Comparison of ENCODE assay signal across 15 cellular contexts in the genomic region with DNA sequence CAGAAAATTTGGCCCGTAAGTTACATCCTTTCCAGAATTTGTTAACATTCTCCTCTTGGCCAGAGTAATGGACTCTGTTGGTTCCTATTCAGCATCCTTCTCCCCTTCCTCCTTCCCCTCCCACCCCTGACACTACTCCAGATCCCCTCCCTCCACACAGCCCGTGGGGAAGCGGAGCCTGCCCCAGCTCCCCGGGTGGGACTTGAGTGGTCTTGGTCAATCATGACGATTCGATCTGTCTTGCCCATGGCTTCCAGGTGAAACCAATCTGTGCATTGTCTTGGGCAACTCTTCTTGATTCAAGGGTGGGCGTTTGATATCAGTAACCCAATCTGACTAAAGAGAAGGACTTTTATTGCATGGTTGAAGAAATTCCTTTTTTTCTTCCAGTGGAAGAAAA.
DNase-seq lines count a peak whose midpoint lies in the region; ATAC-seq and TF ChIP-seq lines count a peak whose summit lies in the region.
"Had no signal": no experiment of that assay in that cellular context is flagged by ENCODE, and none has a peak within 500 bp of the region (broad histone marks: within the 10 kb centered on the region; RNA-seq: fewer than 3 reads in every experiment).

No MANE protein-coding gene starts in this region.

- H3K27ac Mint-ChIP-seq in Calu3 (ENCODE audit: unreplicated experiment): peak overlapping the region; percentile 97
- H3K27ac Mint-ChIP-seq: CD4-positive, alpha-beta T cell; H9 had no signal

- no peaks in the 10 kb centered on the region for H3K4me1 ChIP-seq in colonic mucosa
- H3K4me1 ChIP-seq: Caco-2 had no signal

- H3K36me3 ChIP-seq in colonic mucosa: no peaks in the 10 kb centered on the region

- H3K4me1 Mint-ChIP-seq in Calu3 (ENCODE audit: low read depth, unreplicated experiment): peaks cover 47% of the 10 kb centered on the region

- peak overlapping the region; percentile 41 for H3K27ac ChIP-seq in colonic mucosa

- H3K36me3 Mint-ChIP-seq in Calu3 (ENCODE audit: insufficient read depth, unreplicated experiment): peaks cover 21% of the 10 kb centered on the region

- no TSS peak for BruUV-seq in Calu3 (replicated peaks; lab: Mats Ljungman, UMichigan)

- CTCF ChIA-PET in Calu3 (lab: Charles Lee): interaction anchor here (0.7 to 3.7 kb wide), 12 partner anchors 9 to 462 kb away, joined by 3 to 34 read pairs (median 8); a partner anchor contains a TSS

- H3K4me3 ChIP-seq in colonic mucosa: no peak overlapping the region

- H3K4me3 Mint-ChIP-seq in Calu3 (ENCODE audit: low read depth, unreplicated experiment): peak overlapping the region; percentile 49
- H3K4me3 Mint-ChIP-seq: CD4-positive, alpha-beta T cell; H9 had no signal

- no peak for TF ChIP-seq CTCF in Calu3 (IDR thresholded peaks at IDR 0.05; ENCODE audit: unreplicated experiment)
- no peak for TF ChIP-seq CTCF in colonic mucosa (IDR thresholded peaks at IDR 0.05)

- peaks cover 3% of the 10 kb centered on the region for H3K9me3 Mint-ChIP-seq in Calu3 (ENCODE audit: low read depth, unreplicated experiment)
- H3K9me3 Mint-ChIP-seq: CD4-positive, alpha-beta T cell had no signal

- H3K27me3 Mint-ChIP-seq in Calu3 (ENCODE audit: unreplicated experiment): no peaks in the 10 kb centered on the region
- H3K27me3 Mint-ChIP-seq: CD4-positive, alpha-beta T cell had no signal

- intact Hi-C loops in Calu3 (cut with micrococcal nuclease; ENCODE audit: unreplicated experiment) (loop anchor here (2.0 to 10.0 kb wide), 4 partner anchors 48 to 374 kb away; a partner anchor contains a TSS), colonic mucosa (cut with DNase I) (no loop called here)

- H3K27me3 ChIP-seq in colonic mucosa: no peaks in the 10 kb centered on the region

- DNase-seq in Calu3: no peak
- DNase-seq in colonic mucosa: peak; percentile 17
- peak; percentile 4 for DNase-seq in mucosa of gallbladder (ENCODE audit: low spot score)
- DNase-seq in stimulated activated CD8-positive, alpha-beta memory T cell treated with anti-CD3 and anti-CD28 coated beads, Interleukin-4, amount 100 ng/mL, for 48 hours: peak; percentile 10
- no peak for DNase-seq in NCI-H446 treated with DMSO at 0.1 percent for 48 hours (lab: John Stamatoyannopoulos, UW)
- no peak for DNase-seq in T-helper 9 cell
- DNase-seq: CD4-positive, alpha-beta T cell; GF-D8; H9; NCI-H1092 treated with DMSO at 0.1 percent for 48 hours; NCI-H2081; NCI-H2171 treated with DMSO at 0.1 percent for 48 hours; NCI-H748 treated with DMSO at 0.1 percent for 48 hours had no signal

- no peak overlapping the region for H3K9ac ChIP-seq in colonic mucosa (ENCODE audit: low read depth in 2 of 2, low read length in 2 of 2)

- ATAC-seq in HG03342 (IDR thresholded peaks at IDR 0.05; ENCODE audit: unreplicated experiment): no peak

- H3K9me3 ChIP-seq in colonic mucosa: no peaks in the 10 kb centered on the region
- H3K9me3 ChIP-seq: Caco-2 had no signal

Comparison
In these comparisons a context has a peak if more than half of its experiments do, and no peak if none do; other contexts are left out.
1. DNase-seq: peak in colonic mucosa (single experiment), mucosa of gallbladder (single experiment) and stimulated activated CD8-positive, alpha-beta memory T cell treated with anti-CD3 and anti-CD28 coated beads, Interleukin-4, amount 100 ng/mL, for 48 hours (single experiment); none in Calu3 (single experiment), NCI-H446 treated with DMSO at 0.1 percent for 48 hours (single experiment) and T-helper 9 cell (single experiment).